ENCODE assay signal across 10 cellular contexts in the genomic region with DNA sequence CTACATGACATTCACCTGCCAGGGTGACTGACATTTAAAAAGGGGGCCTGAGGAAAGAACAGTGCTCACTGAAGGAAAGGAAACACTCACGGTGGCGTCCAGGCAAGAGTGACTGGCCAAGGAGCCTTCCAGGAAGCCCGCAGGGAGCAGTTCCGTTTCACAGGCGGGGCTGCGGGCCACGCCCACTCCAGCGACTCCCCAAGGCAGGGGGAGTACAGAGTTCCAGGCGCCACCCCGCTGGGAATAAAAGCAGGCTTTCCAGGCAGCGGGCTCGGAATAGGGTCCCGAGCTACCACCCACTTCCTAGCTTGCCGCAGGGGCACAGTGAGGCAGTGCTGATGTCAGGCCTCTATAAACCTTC. TPM values are rescaled to one million over a fixed set of nuclear protein-coding genes. Genes with fewer than 3 reads are reported as not detected.
A peak's percentile ranks its signal among the peaks of the same experiment; 100 is the strongest.
DNase-seq lines count a peak whose midpoint lies in the region; ATAC-seq and TF ChIP-seq lines count a peak whose summit lies in the region.
"Had no signal": no experiment of that assay in that cellular context is flagged by ENCODE, and none has a peak within 500 bp of the region (broad histone marks: within the 10 kb centered on the region; RNA-seq: fewer than 3 reads in every experiment).

No MANE protein-coding gene starts in this region.

- intact Hi-C loops in left colon (cut with DNase I, micrococcal nuclease) = loop anchor here in 1 of 2 donors (10.0 kb wide), 1 partner anchor 232 kb away; no protein-coding TSS in a partner anchor
- intact Hi-C loops in mammary epithelial cell (cut with micrococcal nuclease) = no loop called here

- DNase-seq in Karpas-422 (no peak), left colon (peak; percentile 51), suprapubic skin (ENCODE audit: low spot score in 2 of 2) (peak in 1 of 2 donors; percentile 59), mammary epithelial cell (no peak)
- no peak for DNase-seq in central memory CD8-positive, alpha-beta T cell (ENCODE audit: low spot score in 2 of 2)
- no peak for DNase-seq in effector memory CD4-positive, alpha-beta T cell
- DNase-seq: DMS 273 treated with DMSO at 0.1 percent for 48 hours, SW 1271 had no signal

- peak overlapping the region; percentile 13 for H3K4me2 ChIP-seq in Karpas-422 (ENCODE audit: low read depth, low read length, poor library complexity, severe bottlenecking)
- H3K4me2 ChIP-seq in mammary epithelial cell (ENCODE audit: insufficient read depth, low read depth, low read length) = no peak overlapping the region

- H3K27ac Mint-ChIP-seq in central memory CD8-positive, alpha-beta T cell (ENCODE audit: low read depth) = peak overlapping the region; percentile 98

- no peak overlapping the region for H3K4me3 Mint-ChIP-seq in central memory CD8-positive, alpha-beta T cell

- H3K36me3 Mint-ChIP-seq in central memory CD8-positive, alpha-beta T cell (ENCODE audit: insufficient read depth) = peaks cover 13% of the 10 kb centered on the region

- H4K20me1 ChIP-seq in Karpas-422 (ENCODE audit: insufficient read depth, low read depth, low read length) = peaks cover 35% of the 10 kb centered on the region
- H4K20me1 ChIP-seq in mammary epithelial cell (ENCODE audit: insufficient read depth, low read length) = no peaks in the 10 kb centered on the region

- WGBS in suprapubic skin = 46% methylated on average over 12 of the region's 14 CpGs
- WGBS in mammary epithelial cell (ENCODE audit: low coverage, missing lambda C conversion rate) = 96% methylated on average over 8 of the region's 14 CpGs

- ATAC-seq in central memory CD8-positive, alpha-beta T cell (replicated peaks; ENCODE audit: extremely low read depth, poor library complexity, severe bottlenecking) = no peak
- ATAC-seq in left colon (peak; percentile 74), GM21576 (IDR thresholded peaks at IDR 0.05; ENCODE audit: unreplicated experiment) (no peak), HG03457 (IDR thresholded peaks at IDR 0.05; ENCODE audit: unreplicated experiment) (no peak)

- H3K27me3 Mint-ChIP-seq in central memory CD8-positive, alpha-beta T cell = no peaks in the 10 kb centered on the region

- peaks cover 47% of the 10 kb centered on the region for H3K4me1 ChIP-seq in Karpas-422 (ENCODE audit: low read length)
- peaks cover 32% of the 10 kb centered on the region for H3K4me1 ChIP-seq in suprapubic skin
- peaks cover 11% of the 10 kb centered on the region for H3K4me1 ChIP-seq in mammary epithelial cell (ENCODE audit: insufficient read depth, low read length)
- H3K4me1 ChIP-seq in effector memory CD4-positive, alpha-beta T cell (ENCODE audit: control insufficient read depth, insufficient read depth, low read length, poor library complexity, severe bottlenecking) = peaks cover 21% of the 10 kb centered on the region

- no peak for TF ChIP-seq CTCF in suprapubic skin (IDR thresholded peaks at IDR 0.05)
- no peak for TF ChIP-seq CTCF in mammary epithelial cell (conservative IDR thresholded peaks at IDR 0.05 in 1 of 2, IDR thresholded peaks at IDR 0.05 in 1 of 2; ENCODE audit: extremely low read depth in 1 of 2, insufficient read depth in 1 of 2, low read depth in 1 of 2, low read length in 2 of 2)

- H3K27me3 ChIP-seq in Karpas-422 (ENCODE audit: low read length) = no peaks in the 10 kb centered on the region
- no peaks in the 10 kb centered on the region for H3K27me3 ChIP-seq in suprapubic skin
- H3K27me3 ChIP-seq in mammary epithelial cell (ENCODE audit: insufficient read depth, low read length) = no peaks in the 10 kb centered on the region
- no peaks in the 10 kb centered on the region for H3K27me3 ChIP-seq in effector memory CD4-positive, alpha-beta T cell (replicated peaks; ENCODE audit: control insufficient read depth, insufficient read depth, low read length, poor library complexity, severe bottlenecking)

- no peak for TF ChIP-seq POLR2A in suprapubic skin (IDR thresholded peaks at IDR 0.05)

- no peaks in the 10 kb centered on the region for H3K9me2 ChIP-seq in Karpas-422 (replicated peaks; ENCODE audit: insufficient read depth, low read length)

- dilution Hi-C loops in mammary epithelial cell (cut with HindIII; ENCODE audit: low sequenced_read_pairs) = loop anchor here (5.0 kb wide), 3 partner anchors 41 to 294 kb away; no protein-coding TSS in a partner anchor

- H3K36me3 ChIP-seq in Karpas-422 (ENCODE audit: insufficient read depth, low read length) (peaks cover 38% of the 10 kb centered on the region), suprapubic skin (peaks cover 48% of the 10 kb centered on the region), mammary epithelial cell (ENCODE audit: insufficient read depth, low read length) (no peaks in the 10 kb centered on the region)
- peaks cover 21% of the 10 kb centered on the region for H3K36me3 ChIP-seq in effector memory CD4-positive, alpha-beta T cell (ENCODE audit: control insufficient read depth, insufficient read depth, low read length)

- no peak overlapping the region for H3K27ac ChIP-seq in Karpas-422 (ENCODE audit: low read length)
- H3K27ac ChIP-seq in suprapubic skin = peak overlapping the region; percentile 25
- no peak overlapping the region for H3K27ac ChIP-seq in mammary epithelial cell (ENCODE audit: insufficient read depth, low read depth, low read length)
- no peak overlapping the region for H3K27ac ChIP-seq in effector memory CD4-positive, alpha-beta T cell (ENCODE audit: insufficient read depth, low read length, poor library complexity, severe bottlenecking)

- no peak overlapping the region for H2AFZ ChIP-seq in Karpas-422 (ENCODE audit: low read length)
- H2AFZ ChIP-seq in mammary epithelial cell (ENCODE audit: low read depth, low read length) = no peak overlapping the region

- BruUV-seq in mammary epithelial cell (replicated peaks; lab: Mats Ljungman, UMichigan) = no TSS peak

- peaks cover 13% of the 10 kb centered on the region for H3K79me2 ChIP-seq in Karpas-422 (ENCODE audit: low read length)
- no peaks in the 10 kb centered on the region for H3K79me2 ChIP-seq in mammary epithelial cell (ENCODE audit: insufficient read depth, low read length)

- peaks cover 44% of the 10 kb centered on the region for H3K4me1 Mint-ChIP-seq in central memory CD8-positive, alpha-beta T cell

- TF ChIP-seq EP300 in suprapubic skin (IDR thresholded peaks at IDR 0.05) = no peak

- no peak overlapping the region for H3K4me3 ChIP-seq in Karpas-422 (ENCODE audit: low read length)
- no peak overlapping the region for H3K4me3 ChIP-seq in suprapubic skin
- no peak overlapping the region for H3K4me3 ChIP-seq in mammary epithelial cell (replicated peaks in 1 of 3; ENCODE audit: insufficient read depth in 1 of 3, low read depth in 2 of 3, low read length in 3 of 3)
- no peak overlapping the region for H3K4me3 ChIP-seq in effector memory CD4-positive, alpha-beta T cell (ENCODE audit: insufficient read depth, low read depth, low read length, poor library complexity, severe bottlenecking)

- in situ Hi-C loops in mammary epithelial cell (cut with MboI; ENCODE audit: low sequenced_read_pairs in 2 of 2) = loop anchor here (10.0 to 25.0 kb wide), 2 partner anchors 232 to 404 kb away; a partner anchor contains a TSS

- no peak overlapping the region for H3K9ac ChIP-seq in Karpas-422 (ENCODE audit: low read length)
- H3K9ac ChIP-seq in mammary epithelial cell (ENCODE audit: insufficient read depth, low read length) = no peak overlapping the region

- no peaks in the 10 kb centered on the region for H3K9me3 ChIP-seq in Karpas-422 (ENCODE audit: low read length)
- no peaks in the 10 kb centered on the region for H3K9me3 ChIP-seq in suprapubic skin
- H3K9me3 ChIP-seq in mammary epithelial cell (replicated peaks; ENCODE audit: insufficient read depth, low read length) = no peaks in the 10 kb centered on the region
- no peaks in the 10 kb centered on the region for H3K9me3 ChIP-seq in effector memory CD4-positive, alpha-beta T cell (ENCODE audit: control insufficient read depth, low read length)

- CTCF ChIA-PET in mammary epithelial cell (lab: Charles Lee; ENCODE audit: low non-redundant PET) = no interaction called here

- H3K9me3 Mint-ChIP-seq in central memory CD8-positive, alpha-beta T cell = no peaks in the 10 kb centered on the region

RNA-seq across cellular contexts. Expression of a gene that starts 34.2 kb away (rescaled TPM):
- total RNA-seq in Karpas-422 (2014; rRNA removed; shearing (Covaris generic); ENCODE audit: low replicate concordance) = 261 and 285 TPM in 2 replicates
- total RNA-seq in left colon (10 to 100 TPM; 30.9 to 44.7 TPM), suprapubic skin (10 to 100 TPM; 17.2 to 40.8 (median 32.0) TPM), mammary epithelial cell (10 to 100 TPM; 13.7 to 15.2 TPM)
- 9.7 TPM for polyA plus RNA-seq in mammary epithelial cell
- 10.6 TPM for polyA minus RNA-seq in mammary epithelial cell

RNA-seq across cellular contexts. Expression of a gene that starts 34.9 kb away (rescaled TPM):
- 0.11 TPM in 1 of 2 replicates, not detected in the other for total RNA-seq in Karpas-422 (2014; rRNA removed; shearing (Covaris generic); ENCODE audit: low replicate concordance)
- total RNA-seq in left colon (1 to 10 TPM; 2.5 to 3.4 TPM), suprapubic skin (1 to 10 TPM; 4.1 to 9.4 (median 7.8) TPM), mammary epithelial cell (10 to 100 TPM in 1 of 2 donors, 1 to 10 TPM in 1; 4.2 to 10.5 TPM)
- 23.0 TPM for polyA plus RNA-seq in mammary epithelial cell
- polyA minus RNA-seq in mammary epithelial cell = 9.3 TPM

Comparison
In these comparisons a context has a peak if more than half of its experiments do, and no peak if none do; other contexts are left out.
1. DNase-seq: peak in left colon (2 of 2); none in Karpas-422 (single experiment), central memory CD8-positive, alpha-beta T cell (0 of 2), mammary epithelial cell (single experiment) and effector memory CD4-positive, alpha-beta T cell (0 of 3).